Comparison of ENCODE assay signal across 25 cellular contexts in genomic region chr2:222499226-222499625, GRCh38.
"Had no signal": no experiment of that assay in that cellular context is flagged by ENCODE, and none has a peak within 500 bp of the region (broad histone marks: within the 10 kb centered on the region; RNA-seq: fewer than 3 reads in every experiment).

No MANE protein-coding gene starts in this region.

- H3K4me3 ChIP-seq: coronary artery, dorsolateral prefrontal cortex, heart left ventricle, lower lobe of right lung, mucosa of descending colon, sigmoid colon, stomach, thyroid gland had no signal

- ATAC-seq: activated CD8-positive, alpha-beta memory T cell treated with anti-CD3 and anti-CD28 coated beads, Interleukin-2, amount 10 ng/mL, durations not matched to agents 7 days and 5 days; activated CD8-positive, alpha-beta T cell treated with anti-CD3 and anti-CD28 coated beads, Interleukin-2, amount 10 ng/mL, durations not matched to agents 7 days and 5 days; activated naive CD4-positive, alpha-beta T cell treated with anti-CD3 and anti-CD28 coated beads, Interleukin-2, amount 50 U/mL, for 72 hours; heart left ventricle; lower lobe of right lung; mucosa of descending colon; natural killer cell treated with Interleukin-12 subunit alpha and Interleukin-12 subunit beta and Interleukin-15 and Interleukin-18, amount 100 ng/mL, for 72 hours; stimulated activated naive B cell treated with anti-CD40 and anti-IgM and Interleukin-4, amounts not matched to agents 10 μg/mL and 1 μg/mL and 100 μg/mL, for 72 hours had no signal

- DNase-seq: activated B cell treated with CpG ODN at 0.5 μM for 24 hours; activated CD8-positive, alpha-beta memory T cell treated with anti-CD3 and anti-CD28 coated beads, Interleukin-2, amount 10 ng/mL, durations not matched to agents 7 days and 5 days; activated CD8-positive, alpha-beta T cell treated with anti-CD3 and anti-CD28 coated beads, Interleukin-2, amount 10 ng/mL, durations not matched to agents 7 days and 5 days; activated T-cell treated with anti-CD3 and anti-CD28 coated beads, Interleukin-2, amount 50 U/mL, for 48 hours; cerebellar nuclear complex; dorsolateral prefrontal cortex; effector memory CD4-positive, alpha-beta T cell; erythroblast; heart left ventricle; hypothalamus; immature natural killer cell; lower lobe of right lung; mesendoderm; mucosa of descending colon; posterior cingulate gyrus; sigmoid colon; small intestine; stimulated activated CD4-positive, alpha-beta T cell treated with anti-CD3 and anti-CD28 coated beads, Interleukin-1b, Interleukin-23, amount 100 ng/mL, for 48 hours; stimulated activated naive B cell treated with anti-CD40 and anti-IgM and Interleukin-4, amounts not matched to agents 10 μg/mL and 1 μg/mL and 100 μg/mL, for 72 hours; stomach; T-helper 1 cell; thyroid gland had no signal

- H3K27ac ChIP-seq: coronary artery, dorsolateral prefrontal cortex, heart left ventricle, lower lobe of right lung, sigmoid colon, stomach, thyroid gland had no signal

- FAIRE-seq: small intestine had no signal

- H3K27me3 ChIP-seq: dorsolateral prefrontal cortex, heart left ventricle, sigmoid colon, stomach, thyroid gland had no signal

- H3K9me3 ChIP-seq: heart left ventricle, lower lobe of right lung, mucosa of descending colon, sigmoid colon, stomach, thyroid gland had no signal

- H3K4me1 ChIP-seq: lower lobe of right lung, sigmoid colon, stomach, thyroid gland had no signal

- H3K36me3 ChIP-seq: heart left ventricle, lower lobe of right lung, sigmoid colon, stomach, thyroid gland had no signal
